8 cellular contexts compared by ENCODE assay signal in the genomic region with DNA sequence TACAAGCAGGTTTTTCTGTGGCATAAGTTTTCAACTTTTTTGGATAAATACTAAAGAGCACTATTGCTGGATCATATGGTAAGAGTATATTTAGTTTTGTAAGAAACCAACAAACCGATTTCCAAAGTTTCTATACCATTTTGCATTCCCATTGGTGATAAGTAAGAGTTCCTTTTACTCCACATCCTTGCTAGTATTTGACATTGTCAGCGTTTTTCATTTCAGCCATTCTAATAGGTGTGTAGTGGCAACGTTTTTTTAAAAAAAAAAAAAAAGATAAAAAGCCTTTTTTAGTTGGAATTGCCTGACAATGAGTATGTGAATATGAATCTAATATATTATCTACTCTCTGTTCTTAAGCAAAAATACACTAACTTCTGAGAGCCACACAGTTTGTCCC.
"Had no signal": no experiment of that assay in that cellular context is flagged by ENCODE, and none has a peak within 500 bp of the region (broad histone marks: within the 10 kb centered on the region; RNA-seq: fewer than 3 reads in every experiment).

No MANE protein-coding gene starts in this region.

- H2AFZ ChIP-seq: GM23248 had no signal

- H3K4me2 ChIP-seq: KMS-11 had no signal

- FAIRE-seq: HTR-8/SVneo had no signal

- DNase-seq: GM23248, GOT3, H7, HCEC 1CT, Karpas-422, KBM-7 had no signal

- H3K27ac ChIP-seq: GM23248, KMS-11 had no signal

- H3K9ac ChIP-seq: GM23248, KMS-11 had no signal

- H3K4me3 ChIP-seq: GM23248 had no signal
